ENCODE assay signal across 24 cellular contexts in genomic region chr2:155665704-155666103, GRCh38.
"Had no signal": no experiment of that assay in that cellular context is flagged by ENCODE, and none has a peak within 500 bp of the region (broad histone marks: within the 10 kb centered on the region; RNA-seq: fewer than 3 reads in every experiment).

No MANE protein-coding gene starts in this region.

- H3K79me2 ChIP-seq: parathyroid adenoma had no signal

- H3K27me3 ChIP-seq: stomach, testis, tibial artery, vagina had no signal

- ATAC-seq: mucosa of descending colon; naive thymus-derived CD4-positive, alpha-beta T cell; natural killer cell treated with Interleukin-12 subunit alpha and Interleukin-12 subunit beta and Interleukin-15 and Interleukin-18, amount 100 ng/mL, for 72 hours; right cardiac atrium; sciatic nerve; stimulated activated naive B cell treated with anti-CD40 and anti-IgM and Interleukin-4, amounts not matched to agents 10 μg/mL and 1 μg/mL and 100 μg/mL, for 72 hours; stimulated activated naive CD8-positive, alpha-beta T cell treated with anti-CD3 and anti-CD28 coated beads, Interleukin-15, Interleukin-2, amounts not matched to agents 100 U/mL and 50 U/mL, for 24 hours had no signal

- DNase-seq: hippocampal formation; immature natural killer cell; left ventricle myocardium inferior; mesendoderm; midbrain; mucosa of descending colon; naive thymus-derived CD4-positive, alpha-beta T cell; nucleus accumbens; right cardiac atrium; stimulated activated CD4-positive, alpha-beta T cell treated with anti-CD3 and anti-CD28 coated beads, Interleukin-12 subunit alpha, Interleukin-12 subunit beta, amount 100 ng/mL, for 4 hours; stimulated activated CD4-positive, alpha-beta T cell treated with anti-CD3 and anti-CD28 coated beads, Interleukin-15, amount 100 ng/mL, for 24 hours; stimulated activated CD4-positive, alpha-beta T cell treated with anti-CD3 and anti-CD28 coated beads, Interleukin-2, amount 100 ng/mL, for 24 hours; stimulated activated CD4-positive, alpha-beta T cell treated with anti-CD3 and anti-CD28 coated beads, Interleukin-4, amount 100 ng/mL, for 1 hour; stimulated activated naive B cell treated with anti-CD40 and anti-IgM and Interleukin-4, amounts not matched to agents 10 μg/mL and 1 μg/mL and 100 μg/mL, for 72 hours; stimulated activated naive CD8-positive, alpha-beta T cell treated with anti-CD3 and anti-CD28 coated beads, Interleukin-15, Interleukin-2, amounts not matched to agents 100 U/mL and 50 U/mL, for 24 hours; stomach; testis; tibial artery had no signal

- H3K9me3 ChIP-seq: left ventricle myocardium inferior, mucosa of descending colon, stomach, testis, tibial artery, vagina had no signal

- H3K9ac ChIP-seq: parathyroid adenoma had no signal

- H3K4me1 ChIP-seq: left ventricle myocardium inferior, parathyroid adenoma, stomach, testis, tibial artery, vagina had no signal

- H3K27ac ChIP-seq: left ventricle myocardium inferior, parathyroid adenoma, skin epidermis, stomach, testis, tibial artery, vagina had no signal

- H3K36me3 ChIP-seq: left ventricle myocardium inferior, stomach, tibial artery, vagina had no signal

- H3K4me3 ChIP-seq: left ventricle myocardium inferior, lung, mucosa of descending colon, skin epidermis, stomach, testis, tibial artery, vagina had no signal

- H2AFZ ChIP-seq: parathyroid adenoma had no signal
